9 cellular contexts compared by ENCODE assay signal in the genomic region with DNA sequence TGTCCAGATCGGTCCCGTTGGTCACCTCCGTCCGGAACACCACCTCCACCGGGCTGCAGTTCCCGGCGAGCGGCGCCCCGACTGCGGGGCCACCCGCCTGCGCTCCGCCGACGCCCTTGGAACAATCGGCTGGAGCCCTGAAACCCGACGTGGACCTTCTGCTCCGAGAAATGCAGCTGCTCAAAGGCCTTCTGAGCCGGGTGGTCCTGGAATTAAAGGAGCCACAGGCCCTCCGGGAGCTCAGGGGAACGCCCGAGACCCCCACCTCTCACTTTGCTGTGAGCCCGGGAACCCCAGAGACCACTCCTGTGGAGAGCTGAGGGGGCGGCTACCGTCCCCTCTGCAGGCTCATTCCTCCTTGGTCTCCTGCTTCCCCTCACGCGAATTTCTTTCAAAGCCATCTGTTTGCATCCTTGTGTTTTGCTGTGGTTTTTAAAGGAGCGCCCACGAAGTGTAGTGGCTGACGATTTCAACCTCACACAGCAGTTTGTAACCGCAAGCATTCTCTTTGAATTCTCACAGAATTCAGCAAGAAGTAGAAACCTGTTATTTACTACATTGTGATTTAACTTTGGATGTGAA. TPM values are rescaled to one million over a fixed set of nuclear protein-coding genes. Genes with fewer than 3 reads are reported as not detected.
DNase-seq lines count a peak whose midpoint lies in the region; ATAC-seq and TF ChIP-seq lines count a peak whose summit lies in the region.
"Had no signal": no experiment of that assay in that cellular context is flagged by ENCODE, and none has a peak within 500 bp of the region (broad histone marks: within the 10 kb centered on the region; RNA-seq: fewer than 3 reads in every experiment).

No MANE protein-coding gene starts in this region.

- peaks cover 0 to 6% (median 0%) of the 10 kb centered on the region in 45 donors for H3K27me3 ChIP-seq in dorsolateral prefrontal cortex
- H3K27me3 ChIP-seq in mucosa of stomach (ENCODE audit: control insufficient read depth, insufficient read depth, low read length), result peaks cover 44% of the 10 kb centered on the region
- no peaks in the 10 kb centered on the region for H3K27me3 ChIP-seq in uterus

- H3K36me3 ChIP-seq in mucosa of stomach (ENCODE audit: control insufficient read depth, insufficient read depth, low read length) (no peaks in the 10 kb centered on the region), uterus (no peaks in the 10 kb centered on the region)

- H3K4me3 Mint-ChIP-seq in T-helper 17 cell, result peak overlapping the region; percentile 98

- peak overlapping the region; percentile 59 for H3K9ac ChIP-seq in mucosa of stomach (ENCODE audit: low read length)

- intact Hi-C loops in dorsolateral prefrontal cortex (cut with DNase I) (no loop called here), uterus (cut with DNase I; ENCODE audit: low total_unique reads) (no loop called here)

- peak; percentile 11 for ATAC-seq in HG03060 (IDR thresholded peaks at IDR 0.05; ENCODE audit: low read depth, unreplicated experiment)
- ATAC-seq in T-helper 17 cell, result peak; percentile 48

- no peaks in the 10 kb centered on the region for H3K36me3 Mint-ChIP-seq in T-helper 17 cell (ENCODE audit: low read depth)

- no peak for TF ChIP-seq POLR2A in uterus (IDR thresholded peaks at IDR 0.05)

- no peaks in the 10 kb centered on the region for H3K4me1 ChIP-seq in mucosa of stomach (ENCODE audit: control insufficient read depth, insufficient read depth, low read length)
- H3K4me1 ChIP-seq in uterus, result no peaks in the 10 kb centered on the region

- peaks cover 42% of the 10 kb centered on the region for H3K4me1 Mint-ChIP-seq in T-helper 17 cell

- peak overlapping the region; percentile 83 for H3K27ac Mint-ChIP-seq in T-helper 17 cell

- H3K27me3 Mint-ChIP-seq in T-helper 17 cell, result peaks cover 6% of the 10 kb centered on the region

- no peak for TF ChIP-seq CTCF in dorsolateral prefrontal cortex (IDR thresholded peaks at IDR 0.05 in 54 of 56, conservative IDR thresholded peaks at IDR 0.05 in 2 of 56; ENCODE audit: low read depth in 1 of 56, partially characterized antibody in 56 of 56)
- TF ChIP-seq CTCF in uterus (IDR thresholded peaks at IDR 0.05), result no peak

- H3K9me3 ChIP-seq in T-helper 17 cell (ENCODE audit: control insufficient read depth, low read length, poor library complexity, severe bottlenecking), result no peaks in the 10 kb centered on the region
- no peaks in the 10 kb centered on the region for H3K9me3 ChIP-seq in mucosa of stomach (ENCODE audit: control insufficient read depth, low read length)
- H3K9me3 ChIP-seq in uterus, result no peaks in the 10 kb centered on the region

- H3K4me3 ChIP-seq in dorsolateral prefrontal cortex (peak overlapping the region; percentile 60 to 92 (median 81)), mucosa of stomach (ENCODE audit: low read length) (peak overlapping the region; percentile 0), uterus (peak overlapping the region; percentile 58 to 74)

- peak overlapping the region in 57 of 59 donors; percentile 38 to 94 (median 84) for H3K27ac ChIP-seq in dorsolateral prefrontal cortex
- H3K27ac ChIP-seq in uterus, result peak overlapping the region; percentile 89 to 91

- DNase-seq in activated T-cell treated with anti-CD3 and anti-CD28 coated beads for 48 hours (ENCODE audit: low read depth) (peak; percentile 15), T-helper 17 cell (peak in 2 of 3 donors; percentile 10 to 20), dorsolateral prefrontal cortex (peak in 1 of 10 donors; percentile 13), uterus (no peak), GF-D8 (lab: John Stamatoyannopoulos, UW) (no peak)
- no peak for DNase-seq in activated T-cell treated with anti-CD3 and anti-CD28 coated beads, Interleukin-2, amount 50 U/mL, for 1 hour

RNA-seq across cellular contexts. Expression of gene FCRLB, which starts 6.1 kb away (rescaled TPM):
- under 1 TPM; 0.16 to 0.60 TPM for total RNA-seq in T-helper 17 cell
- total RNA-seq in dorsolateral prefrontal cortex, result 1 to 10 TPM; 1.1 to 7.0 (median 3.4) TPM
- under 1 TPM in 3 of 4 donors, not detected in 1; 0.26 to 0.52 (median 0.35) TPM for total RNA-seq in uterus

RNA-seq across cellular contexts. Expression of gene FCRLA, which starts 20.4 kb away (rescaled TPM):
- total RNA-seq in T-helper 17 cell (1 to 10 TPM in 1 of 2 donors, not detected in 1; 3.5 TPM), dorsolateral prefrontal cortex (1 to 10 TPM in 14 of 120 experiments, under 1 TPM in 41, not detected in 65; 0.21 to 2.3 (median 0.70) TPM), uterus (under 1 TPM in 1 of 4 donors, not detected in 3; 0.41 TPM)
- total RNA-seq: lung microvascular endothelial cell had no signal

RNA-seq across cellular contexts. Expression of gene DUSP12, which starts 22.2 kb away (rescaled TPM):
- total RNA-seq in T-helper 17 cell (10 to 100 TPM; 17.2 to 24.8 TPM), dorsolateral prefrontal cortex (10 to 100 TPM; 12.6 to 34.3 (median 21.6) TPM), uterus (10 to 100 TPM; 16.4 to 62.7 (median 29.3) TPM)

RNA-seq across cellular contexts. Expression of gene ATF6, which starts 38.7 kb away (rescaled TPM):
- total RNA-seq in T-helper 17 cell (10 to 100 TPM; 17.0 to 18.6 TPM), dorsolateral prefrontal cortex (10 to 100 TPM; 21.6 to 31.4 (median 25.8) TPM), uterus (10 to 100 TPM; 16.2 to 37.7 (median 30.0) TPM)

Comparison
In these comparisons a context has a peak if more than half of its experiments do, and no peak if none do; other contexts are left out.
1. DNase-seq: peak in activated T-cell treated with anti-CD3 and anti-CD28 coated beads for 48 hours (single experiment) and T-helper 17 cell (2 of 3); none in activated T-cell treated with anti-CD3 and anti-CD28 coated beads, Interleukin-2, amount 50 U/mL, for 1 hour (single experiment), uterus (0 of 2) and GF-D8 (single experiment).
2. H3K4me3 ChIP-seq: peak in every context shown above with its lines; median percentile 81 in dorsolateral prefrontal cortex; 66 in uterus; 0 in mucosa of stomach.